In genomic region chr17:1853698-1854097, GRCh38 we compare ENCODE assay signal across 8 cellular contexts.
"Had no signal": no experiment of that assay in that cellular context is flagged by ENCODE, and none has a peak within 500 bp of the region (broad histone marks: within the 10 kb centered on the region; RNA-seq: fewer than 3 reads in every experiment).

No MANE protein-coding gene starts in this region.

- DNase-seq: GDM1, GF-D8 had no signal

- FAIRE-seq: G401.6, GM12878, GM12891, GM12892, GM18507, GM19239 had no signal

- H3K4me3 ChIP-seq: GM12878 had no signal

- ATAC-seq: GM12878 had no signal
